2 cellular contexts compared by ENCODE assay signal in the genomic region with DNA sequence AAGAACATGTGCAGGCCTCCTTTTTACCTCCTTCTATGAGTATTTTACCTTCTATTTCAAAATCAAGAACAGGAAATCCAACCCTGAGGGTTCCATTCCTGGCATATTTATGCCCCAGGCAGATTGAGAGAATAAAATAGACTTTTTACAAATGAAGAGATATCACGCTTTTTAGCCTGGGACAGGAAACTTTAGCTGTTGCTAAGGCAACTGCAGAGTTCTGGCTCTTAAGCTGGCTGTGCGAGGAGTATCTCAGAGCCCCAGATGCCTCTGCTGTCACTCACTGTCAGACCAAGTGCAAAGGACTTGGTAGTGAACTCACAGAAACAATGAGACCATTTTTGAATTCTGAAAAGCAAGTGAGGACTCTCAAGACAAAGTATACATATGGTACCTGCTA.
TF ChIP-seq lines count a peak whose summit lies in the region.

No MANE protein-coding gene starts in this region.

TF ChIP-seq in SK-N-SH, 30 proteins besides CTCF, POLR2A, EP300 and RAD21 (continued from another document):
- TF ChIP-seq, protein P1, sequence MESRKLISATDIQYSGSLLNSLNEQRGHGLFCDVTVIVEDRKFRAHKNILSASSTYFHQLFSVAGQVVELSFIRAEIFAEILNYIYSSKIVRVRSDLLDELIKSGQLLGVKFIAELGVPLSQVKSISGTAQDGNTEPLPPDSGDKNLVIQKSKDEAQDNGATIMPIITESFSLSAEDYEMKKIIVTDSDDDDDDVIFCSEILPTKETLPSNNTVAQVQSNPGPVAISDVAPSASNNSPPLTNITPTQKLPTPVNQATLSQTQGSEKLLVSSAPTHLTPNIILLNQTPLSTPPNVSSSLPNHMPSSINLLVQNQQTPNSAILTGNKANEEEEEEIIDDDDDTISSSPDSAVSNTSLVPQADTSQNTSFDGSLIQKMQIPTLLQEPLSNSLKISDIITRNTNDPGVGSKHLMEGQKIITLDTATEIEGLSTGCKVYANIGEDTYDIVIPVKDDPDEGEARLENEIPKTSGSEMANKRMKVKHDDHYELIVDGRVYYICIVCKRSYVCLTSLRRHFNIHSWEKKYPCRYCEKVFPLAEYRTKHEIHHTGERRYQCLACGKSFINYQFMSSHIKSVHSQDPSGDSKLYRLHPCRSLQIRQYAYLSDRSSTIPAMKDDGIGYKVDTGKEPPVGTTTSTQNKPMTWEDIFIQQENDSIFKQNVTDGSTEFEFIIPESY (IDR thresholded peaks at IDR 0.05; ENCODE audit: borderline replicate concordance, low read depth) = no peak

TF ChIP-seq in SK-N-SH treated with all-trans-retinoic acid at 6 μM for 48 hours, 23 proteins besides CTCF, POLR2A, EP300 and RAD21 (continued from another document):
- no peak for TF ChIP-seq ISL1 (CRISPR knock-in tag; IDR thresholded peaks at IDR 0.05)
